ENCODE assay signal across 21 cellular contexts in genomic region chr5:135434591-135435466, GRCh38. TPM values are rescaled to one million over a fixed set of nuclear protein-coding genes. Genes with fewer than 3 reads are reported as not detected.
DNase-seq lines count a peak whose midpoint lies in the region; ATAC-seq and TF ChIP-seq lines count a peak whose summit lies in the region.
"Had no signal": no experiment of that assay in that cellular context is flagged by ENCODE, and none has a peak within 500 bp of the region (broad histone marks: within the 10 kb centered on the region; RNA-seq: fewer than 3 reads in every experiment).

No MANE protein-coding gene starts in this region.

- H3K27ac ChIP-seq in SK-N-SH (ENCODE audit: low read depth in 2 of 2, low read length in 1 of 2) = no peak overlapping the region
- peak overlapping the region; percentile 70 to 72 for H3K27ac ChIP-seq in left lung
- H3K27ac ChIP-seq in smooth muscle cell (ENCODE audit: low read depth) = peak overlapping the region; percentile 95
- H3K27ac ChIP-seq: 22Rv1, C4-2B, thoracic aorta had no signal

- H3K79me2 ChIP-seq in SK-N-SH (ENCODE audit: insufficient read depth) = no peaks in the 10 kb centered on the region
- no peaks in the 10 kb centered on the region for H3K79me2 ChIP-seq in smooth muscle cell (ENCODE audit: low read depth)

- no peak for ATAC-seq in SK-N-SH treated with all-trans-retinoic acid at 6 μM for 48 hours
- no peak for ATAC-seq in left lung
- ATAC-seq in HG02884 (IDR thresholded peaks at IDR 0.05; ENCODE audit: unreplicated experiment) = no peak

- POLR2A ChIA-PET in SK-N-SH (lab: Yijun Ruan, JAX) = interaction anchor here (0.9 kb wide), 1 partner anchor 561 kb away, joined by 5 read pairs; the partner anchor contains the start of gene TXNDC15

- H3K9me3 ChIP-seq in SK-N-SH = no peaks in the 10 kb centered on the region
- no peaks in the 10 kb centered on the region for H3K9me3 ChIP-seq in left lung
- H3K9me3 ChIP-seq in smooth muscle cell (replicated peaks; ENCODE audit: low read depth) = no peaks in the 10 kb centered on the region
- H3K9me3 ChIP-seq: adrenal gland, left ventricle myocardium inferior, thoracic aorta had no signal

- WGBS in SK-N-SH (ENCODE audit: low lambda C conversion rate) = 89% methylated on average over 18 of the region's 24 CpGs
- WGBS in smooth muscle cell (ENCODE audit: low lambda C conversion rate) = 12% methylated on average over 24 of the region's 24 CpGs

- no peak for TF ChIP-seq EP300 in SK-N-SH (IDR thresholded peaks at IDR 0.05; ENCODE audit: borderline replicate concordance in 1 of 2, low read depth in 1 of 2, low read length in 1 of 2)

- intact Hi-C loops in left lung (cut with DNase I) = no loop called here

- H3K4me3 ChIP-seq in SK-N-SH (ENCODE audit: low read depth in 2 of 2, low read length in 1 of 2) (no peak overlapping the region), WI38 (ENCODE audit: low read depth, low read length) (no peak overlapping the region), left lung (no peak overlapping the region), smooth muscle cell (no peak overlapping the region)
- H3K4me3 ChIP-seq: adrenal gland, left ventricle myocardium inferior, thoracic aorta had no signal

- peaks cover 0 to 38% of the 10 kb centered on the region in 2 experiments; a peak in 1 of 4 replicates for H3K4me1 ChIP-seq in SK-N-SH (ENCODE audit: control insufficient read depth in 1 of 2, insufficient read depth in 2 of 2, low read depth in 1 of 2, low read length in 1 of 2)
- peaks cover 6 to 67% of the 10 kb centered on the region in 2 donors for H3K4me1 ChIP-seq in left lung
- peaks cover 21% of the 10 kb centered on the region for H3K4me1 ChIP-seq in smooth muscle cell (ENCODE audit: low read depth)
- H3K4me1 ChIP-seq: adrenal gland had no signal

- TF ChIP-seq CTCF in SK-N-SH (IDR thresholded peaks at IDR 0.05) (no peak), WI38 (IDR thresholded peaks at IDR 0.05; ENCODE audit: low read depth, low read length) (peak; percentile 2; the same call in 1 of the 2 replicates), left lung (IDR thresholded peaks at IDR 0.05) (no peak), smooth muscle cell (IDR thresholded peaks at IDR 0.05; ENCODE audit: borderline replicate concordance, insufficient read depth, poor library complexity, severe bottlenecking) (no peak)

- H3K36me3 ChIP-seq in SK-N-SH (replicated peaks in 1 of 2; ENCODE audit: control insufficient read depth in 1 of 2, insufficient read depth in 2 of 2, low read length in 1 of 2) (no peaks in the 10 kb centered on the region), left lung (no peaks in the 10 kb centered on the region), smooth muscle cell (ENCODE audit: low read depth) (no peaks in the 10 kb centered on the region)
- H3K36me3 ChIP-seq: adrenal gland, left ventricle myocardium inferior, thoracic aorta had no signal

- H2AFZ ChIP-seq in SK-N-SH (ENCODE audit: low read depth) (no peak overlapping the region), smooth muscle cell (ENCODE audit: low read depth) (no peak overlapping the region)

- H3K9me2 ChIP-seq in SK-N-SH = no peaks in the 10 kb centered on the region

- no peak for TF ChIP-seq RAD21 in SK-N-SH (IDR thresholded peaks at IDR 0.05; ENCODE audit: low read length)

- H3F3A ChIP-seq in SK-N-SH (replicated peaks; ENCODE audit: insufficient read depth) = no peaks in the 10 kb centered on the region
- peaks cover 46% of the 10 kb centered on the region for H3F3A ChIP-seq in smooth muscle cell (ENCODE audit: low read depth)

- CTCF ChIA-PET in SK-N-SH (lab: Yijun Ruan, JAX) = interaction anchor here (1.1 to 9.6 kb wide), 4 partner anchors 10 to 103 kb away, joined by 3 to 56 read pairs (median 7); no protein-coding TSS in a partner anchor

- no peak for DNase-seq in SK-N-SH
- no peak for DNase-seq in left lung
- DNase-seq in smooth muscle cell (lab: John Stamatoyannopoulos, UW; ENCODE audit: unreplicated experiment) = no peak
- DNase-seq in NCI-H2107 treated with DMSO at 0.1 percent for 48 hours (lab: John Stamatoyannopoulos, UW; ENCODE audit: unreplicated experiment) = no peak
- no peak for DNase-seq in stimulated activated CD4-positive, alpha-beta T cell treated with anti-CD3 and anti-CD28 coated beads, Interleukin-4, amount 100 ng/mL, for 1 hour
- DNase-seq: activated B cell treated with CpG ODN at 0.5 μM for 24 hours, left ventricle myocardium inferior, NCI-H1092, NCI-H2081 treated with DMSO at 0.1 percent for 48 hours, NCI-H524 treated with DMSO at 0.1 percent for 48 hours, SHP77, small intestine had no signal

- H3K27me3 ChIP-seq in SK-N-SH (ENCODE audit: insufficient read depth) (no peaks in the 10 kb centered on the region), left lung (peaks cover 0 to 16% of the 10 kb centered on the region in 2 donors), smooth muscle cell (ENCODE audit: low read depth) (no peaks in the 10 kb centered on the region)

- no peak overlapping the region for H3K9ac ChIP-seq in SK-N-SH
- H3K9ac ChIP-seq in smooth muscle cell (ENCODE audit: low read depth) = peak overlapping the region; percentile 80

- no peak overlapping the region for H3K4me2 ChIP-seq in SK-N-SH
- H3K4me2 ChIP-seq in smooth muscle cell = peak overlapping the region; percentile 77

- H4K20me1 ChIP-seq in SK-N-SH (ENCODE audit: insufficient read depth) = no peaks in the 10 kb centered on the region
- no peaks in the 10 kb centered on the region for H4K20me1 ChIP-seq in smooth muscle cell (ENCODE audit: low read depth)

TF ChIP-seq in SK-N-SH, 30 proteins besides CTCF, POLR2A, EP300 and RAD21:
- TF ChIP-seq TCF12 (IDR thresholded peaks at IDR 0.05) (peak; percentile 46; the same call in 1 of the 2 replicates), MAX (IDR thresholded peaks at IDR 0.05; ENCODE audit: low read depth) (no peak)

TF ChIP-seq in SK-N-SH treated with all-trans-retinoic acid at 6 μM for 48 hours, 23 proteins besides CTCF, POLR2A, EP300 and RAD21:
- no peak for TF ChIP-seq TCF4 (CRISPR knock-in tag; IDR thresholded peaks at IDR 0.05; ENCODE audit: borderline replicate concordance)
- no peak for TF ChIP-seq ZNF70 (CRISPR knock-in tag; IDR thresholded peaks at IDR 0.05)
- TF ChIP-seq ARNTL (CRISPR knock-in tag; IDR thresholded peaks at IDR 0.05; ENCODE audit: borderline replicate concordance, low read depth) = no peak
- no peak for TF ChIP-seq OSR1 (CRISPR knock-in tag; IDR thresholded peaks at IDR 0.05)

RNA-seq across cellular contexts. Expression of gene DCANP1, which starts 12.3 kb away (rescaled TPM):
- polyA plus RNA-seq in SK-N-SH (2012; rRNA removed) (not detected in 2 replicates), smooth muscle cell (not detected in 2 replicates)
- polyA plus RNA-seq in SK-N-SH (2012; cell fraction: cytosol; rRNA removed) = not detected in 2 replicates
- polyA plus RNA-seq in SK-N-SH (2012; cell fraction: nucleus; rRNA removed) = not detected in 2 replicates
- total RNA-seq in left lung (under 1 TPM in 1 of 2 donors, not detected in 1; 0.24 TPM), smooth muscle cell (not detected in 2 replicates)
- total RNA-seq: activated B cell treated with CpG ODN at 0.5 μM for 24 hours; activated T-helper 2 cell treated with anti-CD3 and anti-CD28 coated beads, Interferon-gamma antibody, Interleukin-2, Interleukin-4, amounts not matched to agents 10 μg/mL and 5 μg/mL and 100 μg/mL, durations not matched to agents 14 hours and 24 hours and 36 hours; adrenal gland; frontal cortex; left ventricle myocardium inferior; thoracic aorta had no signal

RNA-seq across cellular contexts. Expression of gene TIFAB, which starts 17.3 kb away (rescaled TPM):
- not detected in 2 replicates for polyA plus RNA-seq in SK-N-SH (2012; rRNA removed)
- polyA plus RNA-seq in SK-N-SH (2012; cell fraction: cytosol; rRNA removed) = not detected in 2 replicates
- not detected in 2 replicates for polyA plus RNA-seq in SK-N-SH (2012; cell fraction: nucleus; rRNA removed)
- under 1 TPM; 0.03 to 0.18 TPM for total RNA-seq in left lung
- total RNA-seq in smooth muscle cell = under 0.01 TPM in 1 of 2 replicates, not detected in the other
- polyA plus RNA-seq in smooth muscle cell = 0.08 and 0.11 TPM in 2 replicates
- total RNA-seq: activated B cell treated with CpG ODN at 0.5 μM for 24 hours; activated T-helper 2 cell treated with anti-CD3 and anti-CD28 coated beads, Interferon-gamma antibody, Interleukin-2, Interleukin-4, amounts not matched to agents 10 μg/mL and 5 μg/mL and 100 μg/mL, durations not matched to agents 14 hours and 24 hours and 36 hours; adrenal gland; frontal cortex; left ventricle myocardium inferior; thoracic aorta had no signal

RNA-seq across cellular contexts. Expression of gene MACROH2A1, which starts 35.8 kb away (rescaled TPM):
- 146 and 165 TPM in 2 replicates for polyA plus RNA-seq in SK-N-SH (2012; rRNA removed)
- polyA plus RNA-seq in SK-N-SH (2012; cell fraction: cytosol; rRNA removed) = 96.4 and 128 TPM in 2 replicates
- 251 and 315 TPM in 2 replicates for polyA plus RNA-seq in SK-N-SH (2012; cell fraction: nucleus; rRNA removed)
- 100 to 1,000 TPM; 183 to 309 TPM for total RNA-seq in left lung
- total RNA-seq in smooth muscle cell = 349 and 371 TPM in 2 replicates
- 272 and 309 TPM in 2 replicates for polyA plus RNA-seq in smooth muscle cell

Comparison
In these comparisons a context has a peak if more than half of its experiments do, and no peak if none do; other contexts are left out.
1. H3K27ac ChIP-seq: peak in left lung (2 of 2) and smooth muscle cell (single experiment); none in SK-N-SH (0 of 2).